30 cellular contexts compared by ENCODE assay signal in the genomic region with DNA sequence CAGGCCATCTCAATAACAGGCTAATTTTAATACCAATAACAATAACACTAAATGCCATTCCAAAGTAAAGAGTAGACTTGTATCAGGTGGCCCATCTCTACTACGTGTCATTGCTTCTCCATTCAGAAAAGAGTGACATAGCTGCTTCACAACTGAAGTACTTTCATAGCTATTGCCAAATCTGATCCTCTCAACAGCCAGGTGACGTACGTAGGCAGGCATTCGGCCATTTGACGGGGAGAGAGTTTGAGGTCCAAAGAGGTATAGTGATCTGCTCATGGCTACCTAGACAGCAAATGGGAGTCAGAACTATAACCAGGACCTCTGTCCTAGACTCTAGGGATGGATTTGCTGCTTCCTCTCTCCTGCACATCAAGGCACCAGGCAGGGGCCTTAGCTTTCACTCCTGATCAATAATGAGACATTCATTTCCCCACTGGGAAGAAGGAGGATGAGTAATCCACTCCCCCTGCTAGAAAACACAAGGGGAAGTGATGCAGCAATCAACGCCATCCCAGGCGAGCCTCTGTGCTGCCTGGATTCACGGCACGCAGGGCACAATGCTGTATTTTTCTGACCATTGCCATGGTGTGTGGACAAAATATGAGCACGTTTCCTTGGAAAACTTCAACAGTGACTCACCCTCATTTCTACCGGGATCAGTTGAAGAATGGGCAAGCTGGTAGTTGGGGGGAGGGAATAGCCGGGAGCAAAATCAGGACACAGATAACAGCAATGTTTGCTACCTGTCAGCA.
DNase-seq lines count a peak whose midpoint lies in the region; ATAC-seq, FAIRE-seq and TF ChIP-seq lines count a peak whose summit lies in the region.
"Had no signal": no experiment of that assay in that cellular context is flagged by ENCODE, and none has a peak within 500 bp of the region (broad histone marks: within the 10 kb centered on the region; RNA-seq: fewer than 3 reads in every experiment).

No MANE protein-coding gene starts in this region.

- H3K9me3 ChIP-seq in SJCRH30 (replicated peaks) = no peaks in the 10 kb centered on the region
- H3K9me3 ChIP-seq: adrenal gland, breast epithelium, ovary, spleen, transverse colon had no signal

- no peaks in the 10 kb centered on the region for H3K9me3 Mint-ChIP-seq in activated CD8-positive, alpha-beta T cell treated with anti-CD3 and anti-CD28 coated beads, Interleukin-2, amount 10 ng/mL, durations not matched to agents 7 days and 5 days (ENCODE audit: insufficient read depth)
- H3K9me3 Mint-ChIP-seq: activated B cell treated with CpG ODN at 0.5 μM for 24 hours; CD4-positive, alpha-beta T cell had no signal

- intact Hi-C loops in Right ventricle myocardium inferior (cut with DNase I) = no loop called here

- CTCF ChIA-PET in activated CD8-positive, alpha-beta T cell treated with anti-CD3 and anti-CD28 coated beads, Interleukin-2, amount 10 ng/mL, durations not matched to agents 7 days and 5 days (lab: Charles Lee) = no interaction called here

- H3K27ac ChIP-seq in SJCRH30 = no peak overlapping the region
- H3K27ac ChIP-seq: adrenal gland, breast epithelium, epithelial cell of prostate, ovary, spleen, transverse colon had no signal

- H3K27ac Mint-ChIP-seq in activated CD8-positive, alpha-beta T cell treated with anti-CD3 and anti-CD28 coated beads, Interleukin-2, amount 10 ng/mL, durations not matched to agents 7 days and 5 days = no peak overlapping the region
- H3K27ac Mint-ChIP-seq: activated B cell treated with CpG ODN at 0.5 μM for 24 hours; activated CD8-positive, alpha-beta memory T cell treated with anti-CD3 and anti-CD28 coated beads, Interleukin-2, amount 10 ng/mL, durations not matched to agents 7 days and 5 days; CD4-positive, alpha-beta T cell; nephron progenitor cell had no signal

- peak; percentile 37 for FAIRE-seq in urothelium cell line (lab: Jason Lieb, UNC)
- FAIRE-seq: K562, keratinocyte had no signal

- H3K4me3 Mint-ChIP-seq in activated CD8-positive, alpha-beta T cell treated with anti-CD3 and anti-CD28 coated beads, Interleukin-2, amount 10 ng/mL, durations not matched to agents 7 days and 5 days = no peak overlapping the region
- H3K4me3 Mint-ChIP-seq: activated B cell treated with CpG ODN at 0.5 μM for 24 hours; activated CD8-positive, alpha-beta memory T cell treated with anti-CD3 and anti-CD28 coated beads, Interleukin-2, amount 10 ng/mL, durations not matched to agents 7 days and 5 days; CD4-positive, alpha-beta T cell; nephron progenitor cell had no signal

- no peak for TF ChIP-seq CTCF in fibroblast of pulmonary artery (IDR thresholded peaks at IDR 0.05; ENCODE audit: low read length, missing control alignments)

- no peak for ATAC-seq in Right ventricle myocardium inferior
- no peak for ATAC-seq in activated CD8-positive, alpha-beta T cell treated with anti-CD3 and anti-CD28 coated beads, Interleukin-2, amount 10 ng/mL, durations not matched to agents 7 days and 5 days
- ATAC-seq: activated CD8-positive, alpha-beta memory T cell treated with anti-CD3 and anti-CD28 coated beads, Interleukin-2, amount 10 ng/mL, durations not matched to agents 7 days and 5 days; K562; right cardiac atrium had no signal

- H3K36me3 Mint-ChIP-seq in activated CD8-positive, alpha-beta T cell treated with anti-CD3 and anti-CD28 coated beads, Interleukin-2, amount 10 ng/mL, durations not matched to agents 7 days and 5 days (ENCODE audit: low read depth) = no peaks in the 10 kb centered on the region
- H3K36me3 Mint-ChIP-seq: activated CD8-positive, alpha-beta memory T cell treated with anti-CD3 and anti-CD28 coated beads, Interleukin-2, amount 10 ng/mL, durations not matched to agents 7 days and 5 days had no signal

- H3K4me1 ChIP-seq in SJCRH30 = no peaks in the 10 kb centered on the region
- H3K4me1 ChIP-seq: adrenal gland, breast epithelium, spleen, transverse colon had no signal

- no peaks in the 10 kb centered on the region for H3K4me1 Mint-ChIP-seq in activated CD8-positive, alpha-beta T cell treated with anti-CD3 and anti-CD28 coated beads, Interleukin-2, amount 10 ng/mL, durations not matched to agents 7 days and 5 days (ENCODE audit: low read depth)
- H3K4me1 Mint-ChIP-seq: activated B cell treated with CpG ODN at 0.5 μM for 24 hours; activated CD8-positive, alpha-beta memory T cell treated with anti-CD3 and anti-CD28 coated beads, Interleukin-2, amount 10 ng/mL, durations not matched to agents 7 days and 5 days had no signal

- DNase-seq in GM04503 (ENCODE audit: low read depth) (peak; percentile 1), RPMI7951 (ENCODE audit: low read depth) (peak; percentile 61), fibroblast of pulmonary artery (ENCODE audit: low read depth) (peak; percentile 4), urothelium cell line (ENCODE audit: low spot score) (peak; percentile 21), Right ventricle myocardium inferior (ENCODE audit: missing footprints) (no peak), SJCRH30 (no peak)
- DNase-seq in activated CD8-positive, alpha-beta T cell treated with anti-CD3 and anti-CD28 coated beads, Interleukin-2, amount 10 ng/mL, durations not matched to agents 7 days and 5 days = no peak
- DNase-seq: activated B cell treated with CpG ODN at 0.5 μM for 24 hours; activated CD4-positive, alpha-beta T cell treated with anti-CD3 and anti-CD28 coated beads, Interleukin-2, amount 50 U/mL, for 1 hour; activated CD8-positive, alpha-beta memory T cell treated with anti-CD3 and anti-CD28 coated beads, Interleukin-2, amount 10 ng/mL, durations not matched to agents 7 days and 5 days; activated naive CD4-positive, alpha-beta T cell treated with Interleukin-2 at 50 U/mL for 16 hours; activated T-cell treated with anti-CD3 and anti-CD28 coated beads, Interleukin-2, amount 50 U/mL, for 48 hours; adrenal gland; CD4-positive, alpha-beta T cell; effector CD4-positive, alpha-beta T cell; H7; NCI-H82; nephron progenitor cell; ovary; right cardiac atrium; Right ventricle myocardium superior; spleen; stimulated activated CD4-positive, alpha-beta T cell treated with anti-CD3 and anti-CD28 coated beads, Interleukin-2, amount 100 ng/mL, for 48 hours; T1000; transverse colon had no signal

- peaks cover 6% of the 10 kb centered on the region; the same call in 1 of the 2 replicates for H3K27me3 ChIP-seq in SJCRH30
- H3K27me3 ChIP-seq: adrenal gland, breast epithelium, ovary had no signal

- POLR2A ChIA-PET in activated CD8-positive, alpha-beta T cell treated with anti-CD3 and anti-CD28 coated beads, Interleukin-2, amount 10 ng/mL, durations not matched to agents 7 days and 5 days (lab: Charles Lee) = no interaction called here

- peaks cover 9% of the 10 kb centered on the region for H3K27me3 Mint-ChIP-seq in activated CD8-positive, alpha-beta T cell treated with anti-CD3 and anti-CD28 coated beads, Interleukin-2, amount 10 ng/mL, durations not matched to agents 7 days and 5 days (ENCODE audit: low read depth)

- H3K4me3 ChIP-seq in fibroblast of pulmonary artery (replicated peaks; ENCODE audit: low read depth, low read length) (no peak overlapping the region), SJCRH30 (no peak overlapping the region)
- H3K4me3 ChIP-seq: adrenal gland, breast epithelium, K562, lung, ovary, spleen, transverse colon had no signal

- H3K36me3 ChIP-seq in SJCRH30 = no peaks in the 10 kb centered on the region
- H3K36me3 ChIP-seq: adrenal gland, breast epithelium, ovary, spleen, transverse colon had no signal

Comparison
In these comparisons a context has a peak if more than half of its experiments do, and no peak if none do; other contexts are left out.
1. DNase-seq: peak in GM04503 (single experiment), RPMI7951 (single experiment), fibroblast of pulmonary artery (single experiment) and urothelium cell line (single experiment); none in Right ventricle myocardium inferior (single experiment), activated CD8-positive, alpha-beta T cell treated with anti-CD3 and anti-CD28 coated beads, Interleukin-2, amount 10 ng/mL, durations not matched to agents 7 days and 5 days (single experiment) and SJCRH30 (0 of 2).